In genomic region chr17:78365561-78366108, GRCh38 we compare ENCODE assay signal across 12 cellular contexts. TPM values are rescaled to one million over a fixed set of nuclear protein-coding genes. Genes with fewer than 3 reads are reported as not detected.
DNase-seq lines count a peak whose midpoint lies in the region; ATAC-seq, FAIRE-seq and TF ChIP-seq lines count a peak whose summit lies in the region.
"Had no signal": no experiment of that assay in that cellular context is flagged by ENCODE, and none has a peak within 500 bp of the region (broad histone marks: within the 10 kb centered on the region; RNA-seq: fewer than 3 reads in every experiment).

No MANE protein-coding gene starts in this region.

- H3K4me1 Mint-ChIP-seq in GM23338, result peaks cover 78% of the 10 kb centered on the region

- 51 to 68% (median 58%) methylated on average over 16 of the region's 16 CpGs for WGBS in small intestine, 3 donors

- H3K36me3 Mint-ChIP-seq in GM23338 (ENCODE audit: low read depth), result no peaks in the 10 kb centered on the region
- H3K36me3 Mint-ChIP-seq: CD4-positive, CD25-positive, alpha-beta regulatory T cell had no signal

- H3K27ac Mint-ChIP-seq in GM23338, result peak overlapping the region; percentile 90
- H3K27ac Mint-ChIP-seq: CD4-positive, CD25-positive, alpha-beta regulatory T cell had no signal

- in situ Hi-C loops in astrocyte of the spinal cord (cut with HindIII; ENCODE audit: low sequenced_read_pairs), result no loop called here

- no peaks in the 10 kb centered on the region for H3K79me2 ChIP-seq in GM23338 (replicated peaks; ENCODE audit: insufficient read depth)

- H3K9me3 Mint-ChIP-seq in GM23338, result no peaks in the 10 kb centered on the region
- H3K9me3 Mint-ChIP-seq: CD4-positive, CD25-positive, alpha-beta regulatory T cell had no signal

- no peaks in the 10 kb centered on the region for H3K9me2 ChIP-seq in GM23338 (ENCODE audit: insufficient read depth)

- TF ChIP-seq CTCF in GM23338 (conservative IDR thresholded peaks at IDR 0.05; ENCODE audit: low read depth in 2 of 2), result no peak
- no peak for TF ChIP-seq CTCF in astrocyte of the spinal cord (IDR thresholded peaks at IDR 0.05; ENCODE audit: low read depth, low read length)

- no peaks in the 10 kb centered on the region for H3K27me3 ChIP-seq in GM23338 (ENCODE audit: insufficient read depth)
- no peaks in the 10 kb centered on the region for H3K27me3 ChIP-seq in small intestine (ENCODE audit: control insufficient read depth in 2 of 2, insufficient read depth in 2 of 2, low read length in 2 of 2)

- no peaks in the 10 kb centered on the region for H3K9me3 ChIP-seq in small intestine (ENCODE audit: control insufficient read depth, low read depth)
- H3K9me3 ChIP-seq: mucosa of descending colon had no signal

- peaks cover 33% of the 10 kb centered on the region for H3K27me3 Mint-ChIP-seq in GM23338 (ENCODE audit: insufficient read depth, low read depth, poor library complexity)

- H3K27ac ChIP-seq in GM23338 (ENCODE audit: low read depth), result peak overlapping the region; percentile 98
- peak overlapping the region in 1 of 2 donors; percentile 59 for H3K27ac ChIP-seq in small intestine (ENCODE audit: low read depth in 1 of 2, low read length in 1 of 2)

- H3K4me2 ChIP-seq in GM23338, result peak overlapping the region; percentile 71

- H3K4me3 Mint-ChIP-seq in GM23338, result peak overlapping the region; percentile 32

- H3F3A ChIP-seq in GM23338 (replicated peaks; ENCODE audit: low read depth), result peaks cover 35% of the 10 kb centered on the region

- H4K20me1 ChIP-seq in GM23338 (replicated peaks; ENCODE audit: insufficient read depth), result no peaks in the 10 kb centered on the region

- FAIRE-seq in small intestine (lab: Jason Lieb, UNC), result no peak

- peaks cover 69% of the 10 kb centered on the region for H3K4me1 ChIP-seq in GM23338 (ENCODE audit: insufficient read depth)
- H3K4me1 ChIP-seq in small intestine (ENCODE audit: control insufficient read depth in 2 of 2, insufficient read depth in 1 of 2, low read depth in 1 of 2, low read length in 1 of 2), result no peaks in the 10 kb centered on the region

- H3K36me3 ChIP-seq in GM23338 (ENCODE audit: insufficient read depth) (no peaks in the 10 kb centered on the region), small intestine (ENCODE audit: control insufficient read depth in 2 of 2, insufficient read depth in 2 of 2, low read length in 2 of 2) (no peaks in the 10 kb centered on the region)

- H3K4me3 ChIP-seq in GM23338 (peak overlapping the region; percentile 28), astrocyte of the spinal cord (ENCODE audit: low read depth, low read length) (no peak overlapping the region), small intestine (ENCODE audit: low read depth in 1 of 2, low read length in 2 of 2) (no peak overlapping the region)
- H3K4me3 ChIP-seq: mucosa of descending colon had no signal

- peak; percentile 60 for ATAC-seq in GM23338

- H2AFZ ChIP-seq in GM23338, result no peak overlapping the region

- DNase-seq in GM23338 (ENCODE audit: low spot score) (peak; percentile 98), astrocyte of the spinal cord (ENCODE audit: low read depth, low spot score) (peak; percentile 81), iPS-NIHi11 (ENCODE audit: low spot score) (peak; percentile 84), retina (peak; percentile 71), small intestine (no peak), T-helper 2 cell (no peak), NK-92 (lab: John Stamatoyannopoulos, UW; ENCODE audit: unreplicated experiment) (no peak)
- no peak for DNase-seq in activated naive CD4-positive, alpha-beta T cell treated with anti-CD3 and anti-CD28 coated beads, Interleukin-2, amount 50 U/mL, for 16 hours
- DNase-seq: CD4-positive, CD25-positive, alpha-beta regulatory T cell; effector CD4-positive, alpha-beta T cell; NCI-H2081 treated with DMSO at 0.1 percent for 48 hours had no signal

TF ChIP-seq in GM23338, 12 proteins besides CTCF, POLR2A, EP300 and RAD21 (continues in another document):
- no peak for TF ChIP-seq ZNF462 (CRISPR knock-in tag; IDR thresholded peaks at IDR 0.05)
- TF ChIP-seq CREB1 (CRISPR knock-in tag; IDR thresholded peaks at IDR 0.05; ENCODE audit: low read depth), result no peak
- no peak for TF ChIP-seq POLR2AphosphoS5 (IDR thresholded peaks at IDR 0.05; ENCODE audit: low read depth)

RNA-seq across cellular contexts. Expression of gene SOCS3, which starts 5.8 kb away (rescaled TPM):
- 25.1 and 32.9 TPM in 2 replicates for total RNA-seq in GM23338 (2014; rRNA removed; shearing (Covaris generic))
- polyA plus RNA-seq in GM23338 (2016; fragmentation: Nextera tagmentation; extraction: Ambion mirVana), result 13.2 TPM in 2 replicates
- polyA plus RNA-seq in small intestine, result 10 to 100 TPM in 1 of 3 donors, 1 to 10 TPM in 2; 3.4 to 67.3 (median 6.5) TPM

RNA-seq across cellular contexts. Expression of gene PGS1, which starts 12.8 kb away (rescaled TPM):
- total RNA-seq in GM23338 (2014; rRNA removed; shearing (Covaris generic)), result 65.8 and 67.1 TPM in 2 replicates
- polyA plus RNA-seq in GM23338 (2016; fragmentation: Nextera tagmentation; extraction: Ambion mirVana) (42.5 and 43.9 TPM in 2 replicates), small intestine (10 to 100 TPM; 14.9 to 24.9 (median 16.1) TPM)

Comparison
In these comparisons a context has a peak if more than half of its experiments do, and no peak if none do; other contexts are left out.
1. DNase-seq: peak in GM23338 (single experiment), astrocyte of the spinal cord (single experiment), iPS-NIHi11 (single experiment) and retina (single experiment); none in activated naive CD4-positive, alpha-beta T cell treated with anti-CD3 and anti-CD28 coated beads, Interleukin-2, amount 50 U/mL, for 16 hours (single experiment), small intestine (single experiment), T-helper 2 cell (0 of 5) and NK-92 (single experiment).